Comparison of ENCODE assay signal across 20 cellular contexts in genomic region chr10:93280121-93280698, GRCh38.
DNase-seq lines count a peak whose midpoint lies in the region; ATAC-seq, FAIRE-seq and TF ChIP-seq lines count a peak whose summit lies in the region.
"Had no signal": no experiment of that assay in that cellular context is flagged by ENCODE, and none has a peak within 500 bp of the region (broad histone marks: within the 10 kb centered on the region; RNA-seq: fewer than 3 reads in every experiment).

No MANE protein-coding gene starts in this region.

- H3K9me2 ChIP-seq in OCI-LY7 (ENCODE audit: insufficient read depth, low read length): no peaks in the 10 kb centered on the region
- H3K9me2 ChIP-seq: SK-N-SH had no signal

- DNase-seq in astrocyte (ENCODE audit: low read depth): no peak
- DNase-seq in NCI-H226: no peak
- no peak for DNase-seq in OCI-LY7 (ENCODE audit: low spot score)
- no peak for DNase-seq in left lobe of liver (ENCODE audit: low spot score)
- DNase-seq in activated CD4-positive, CD25-positive, alpha-beta regulatory T cell (lab: John Stamatoyannopoulos, UW): no peak
- DNase-seq: 8988T, GF-D8, Karpas-422, MM.1S, NCI-H1092 treated with DMSO at 0.1 percent for 48 hours, NCI-H1694 treated with DMSO at 0.1 percent for 48 hours, NCI-H2107, NCI-H510A treated with DMSO at 0.1 percent for 48 hours, RPMI8226, SHP77 treated with DMSO at 0.1 percent for 48 hours, SK-N-SH had no signal

- H3K9me3 ChIP-seq in BLaER1 (peaks cover 30% of the 10 kb centered on the region), HUES6 (ENCODE audit: control insufficient read depth, insufficient read depth, low read depth, low read length) (peaks cover 2% of the 10 kb centered on the region; the same call in 1 of the 2 replicates), astrocyte (ENCODE audit: insufficient read depth, low read depth, low read length) (no peaks in the 10 kb centered on the region), iPS-20b (ENCODE audit: insufficient read depth, low read depth, low read length) (no peaks in the 10 kb centered on the region), OCI-LY7 (ENCODE audit: low read length) (no peaks in the 10 kb centered on the region)
- H3K9me3 ChIP-seq: SK-N-SH had no signal

- no peak for ATAC-seq in left lobe of liver

- POLR2A ChIA-PET in OCI-LY7 (lab: Charles Lee): interaction anchor here (0.5 kb wide), 1 partner anchor 12 kb away, joined by 3 read pairs; no protein-coding TSS in a partner anchor

- CTCF ChIA-PET in OCI-LY7 (lab: Charles Lee; ENCODE audit: unreplicated experiment): no interaction called here

- H3K27me3 ChIP-seq in BLaER1: no peaks in the 10 kb centered on the region
- H3K27me3 ChIP-seq in HUES6 (ENCODE audit: control insufficient read depth, insufficient read depth, low read length): no peaks in the 10 kb centered on the region; the same call in 1 of the 2 replicates
- no peaks in the 10 kb centered on the region for H3K27me3 ChIP-seq in astrocyte (ENCODE audit: insufficient read depth, low read length)
- peaks cover 4% of the 10 kb centered on the region; the same call in 1 of the 2 replicates for H3K27me3 ChIP-seq in iPS-20b (ENCODE audit: insufficient read depth, low read length)

- H3K4me1 Mint-ChIP-seq in astrocyte (ENCODE audit: low read depth, unreplicated experiment): no peaks in the 10 kb centered on the region

- H4K20me1 ChIP-seq in BLaER1 (no peaks in the 10 kb centered on the region), astrocyte (ENCODE audit: insufficient read depth, low read length) (no peaks in the 10 kb centered on the region), OCI-LY7 (ENCODE audit: insufficient read depth, low read length) (no peaks in the 10 kb centered on the region)

- H3K27me3 Mint-ChIP-seq in astrocyte (ENCODE audit: low read depth, unreplicated experiment): peaks cover 2% of the 10 kb centered on the region

- H3K4me2 ChIP-seq in BLaER1: no peak overlapping the region
- no peak overlapping the region for H3K4me2 ChIP-seq in astrocyte (ENCODE audit: low read length)
- no peak overlapping the region for H3K4me2 ChIP-seq in OCI-LY7 (ENCODE audit: low read length)
- H3K4me2 ChIP-seq: SK-N-SH had no signal

- peak overlapping the region; percentile 9; the same call in 1 of the 2 replicates for H3K27ac ChIP-seq in BLaER1
- H3K27ac ChIP-seq in HUES6 (ENCODE audit: low read depth, low read length): peak overlapping the region; percentile 94
- H3K27ac ChIP-seq in astrocyte (ENCODE audit: low read depth, low read length): no peak overlapping the region
- peak overlapping the region; percentile 92 for H3K27ac ChIP-seq in iPS-20b (ENCODE audit: low read length)
- no peak overlapping the region for H3K27ac ChIP-seq in OCI-LY7 (ENCODE audit: low read depth, low read length, poor library complexity, severe bottlenecking)

- no peak for FAIRE-seq in astrocyte (lab: Jason Lieb, UNC)

- H3K4me1 ChIP-seq in BLaER1 (peaks cover 49% of the 10 kb centered on the region), HUES6 (ENCODE audit: control insufficient read depth, insufficient read depth, low read length) (peaks cover 37% of the 10 kb centered on the region), astrocyte (ENCODE audit: insufficient read depth, low read length) (no peaks in the 10 kb centered on the region), iPS-20b (ENCODE audit: insufficient read depth, low read length) (peaks cover 18% of the 10 kb centered on the region), OCI-LY7 (ENCODE audit: insufficient read depth, low read length, poor library complexity, severe bottlenecking) (no peaks in the 10 kb centered on the region)

- H3K4me3 ChIP-seq in BLaER1: no peak overlapping the region
- H3K4me3 ChIP-seq in HUES6 (ENCODE audit: low read depth, low read length): no peak overlapping the region
- no peak overlapping the region for H3K4me3 ChIP-seq in astrocyte (ENCODE audit: insufficient read depth, low read depth, low read length)
- peak overlapping the region; percentile 48 for H3K4me3 ChIP-seq in iPS-20b (ENCODE audit: low read length)
- no peak overlapping the region for H3K4me3 ChIP-seq in OCI-LY7 (ENCODE audit: low read depth, low read length, poor library complexity, severe bottlenecking)

- BruUV-seq in OCI-LY7 (replicated peaks; lab: Mats Ljungman, UMichigan): no TSS peak

- no peak overlapping the region for H3K9ac ChIP-seq in BLaER1
- H3K9ac ChIP-seq in HUES6 (ENCODE audit: low read length): peak overlapping the region; percentile 85
- H3K9ac ChIP-seq in astrocyte (ENCODE audit: low read length): no peak overlapping the region
- peak overlapping the region; percentile 82 for H3K9ac ChIP-seq in iPS-20b (ENCODE audit: low read depth, low read length)
- H3K9ac ChIP-seq: SK-N-SH had no signal

- H3K79me2 ChIP-seq in astrocyte (ENCODE audit: insufficient read depth, low read length): no peaks in the 10 kb centered on the region
- no peaks in the 10 kb centered on the region for H3K79me2 ChIP-seq in OCI-LY7 (ENCODE audit: insufficient read depth, low read depth, low read length)

- intact Hi-C loops in OCI-LY7 (cut with micrococcal nuclease; ENCODE audit: unreplicated experiment): no loop called here

- H3K4me3 Mint-ChIP-seq in astrocyte (ENCODE audit: unreplicated experiment): no peak overlapping the region
- H3K4me3 Mint-ChIP-seq: IgD-negative memory B cell had no signal

- H3K36me3 ChIP-seq in BLaER1: no peaks in the 10 kb centered on the region
- H3K36me3 ChIP-seq in HUES6 (ENCODE audit: control insufficient read depth, insufficient read depth, low read length): no peaks in the 10 kb centered on the region
- no peaks in the 10 kb centered on the region for H3K36me3 ChIP-seq in astrocyte (ENCODE audit: insufficient read depth, low read length)
- no peaks in the 10 kb centered on the region for H3K36me3 ChIP-seq in iPS-20b (ENCODE audit: insufficient read depth, low read depth, low read length)
- H3K36me3 ChIP-seq in OCI-LY7 (ENCODE audit: insufficient read depth, low read length): no peaks in the 10 kb centered on the region

- peak overlapping the region; percentile 60 for H2AFZ ChIP-seq in astrocyte (ENCODE audit: low read depth, low read length)
- no peak overlapping the region for H2AFZ ChIP-seq in OCI-LY7 (ENCODE audit: low read length)

- no peaks in the 10 kb centered on the region for H3K36me3 Mint-ChIP-seq in astrocyte (ENCODE audit: low read depth, unreplicated experiment)
- H3K36me3 Mint-ChIP-seq: IgD-negative memory B cell had no signal

- H3K9me3 Mint-ChIP-seq in astrocyte (ENCODE audit: unreplicated experiment): no peaks in the 10 kb centered on the region

- no peak overlapping the region for H3K27ac Mint-ChIP-seq in astrocyte (ENCODE audit: unreplicated experiment)
- H3K27ac Mint-ChIP-seq: IgD-negative memory B cell had no signal

- no peak for TF ChIP-seq CTCF in astrocyte (IDR thresholded peaks at IDR 0.05; ENCODE audit: insufficient read depth, low read depth, low read length)
- no peak for TF ChIP-seq CTCF in OCI-LY7 (conservative IDR thresholded peaks at IDR 0.05; ENCODE audit: low read length)

Comparison
In these comparisons a context has a peak if more than half of its experiments do, and no peak if none do; other contexts are left out.
1. H3K27ac ChIP-seq: peak in BLaER1 (single experiment), HUES6 (single experiment) and iPS-20b (single experiment); none in astrocyte (single experiment) and OCI-LY7 (single experiment).
2. H3K9ac ChIP-seq: peak in HUES6 (single experiment) and iPS-20b (single experiment); none in BLaER1 (single experiment) and astrocyte (single experiment).